13 cellular contexts compared by ENCODE assay signal in the genomic region with DNA sequence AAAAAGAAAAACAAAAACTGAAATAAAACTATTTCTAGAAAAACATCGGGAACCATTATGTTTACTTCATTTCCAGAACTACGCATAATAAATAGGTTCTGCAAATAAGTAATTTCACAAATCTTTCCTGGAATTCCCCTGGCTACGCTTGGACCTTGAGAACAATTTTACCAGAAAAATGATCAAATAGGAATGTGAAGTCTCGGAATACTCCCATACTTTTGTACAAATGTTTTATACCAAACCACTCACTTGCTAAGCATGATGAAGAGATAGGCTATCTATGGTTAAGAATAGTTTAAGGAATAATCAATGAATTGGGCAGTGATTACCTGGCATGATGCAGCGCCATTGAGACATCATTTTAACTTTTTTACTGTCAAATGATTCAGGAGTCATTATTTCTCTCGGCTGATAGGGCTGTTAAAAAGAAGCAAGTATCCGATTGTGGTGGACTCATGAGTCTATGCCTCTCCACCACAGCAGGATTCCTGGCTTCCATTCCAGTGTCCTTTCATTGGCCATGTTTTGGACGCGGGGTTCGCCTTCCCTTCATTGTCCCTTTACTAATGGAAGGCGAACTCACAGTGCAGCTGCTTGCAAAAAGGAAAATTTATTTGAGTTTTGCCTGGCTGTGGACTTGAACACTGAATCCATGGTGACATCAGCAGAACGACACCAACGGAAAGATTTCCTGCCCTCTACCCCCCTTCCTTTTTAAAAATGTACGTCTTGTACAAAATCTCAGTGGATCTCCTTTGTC. TPM values are rescaled to one million over a fixed set of nuclear protein-coding genes. Genes with fewer than 3 reads are reported as not detected.
DNase-seq lines count a peak whose midpoint lies in the region; ATAC-seq and TF ChIP-seq lines count a peak whose summit lies in the region.
"Had no signal": no experiment of that assay in that cellular context is flagged by ENCODE, and none has a peak within 500 bp of the region (broad histone marks: within the 10 kb centered on the region; RNA-seq: fewer than 3 reads in every experiment).

No MANE protein-coding gene starts in this region.

- no peaks in the 10 kb centered on the region for H3K27me3 ChIP-seq in right atrium auricular region
- H3K27me3 ChIP-seq in aorta (ENCODE audit: control insufficient read depth in 1 of 2, insufficient read depth in 2 of 2, low read length in 1 of 2): no peaks in the 10 kb centered on the region
- H3K27me3 ChIP-seq: BLaER1 had no signal

- peaks cover 0 to 9% of the 10 kb centered on the region in 2 donors for H3K4me1 ChIP-seq in right atrium auricular region
- H3K4me1 ChIP-seq in aorta (ENCODE audit: control insufficient read depth in 1 of 2, insufficient read depth in 2 of 2, low read length in 2 of 2): peaks cover 0 to 15% of the 10 kb centered on the region in 2 donors

- TF ChIP-seq CTCF in right atrium auricular region (IDR thresholded peaks at IDR 0.05) (no peak), nephron (IDR thresholded peaks at IDR 0.05; ENCODE audit: unreplicated experiment in 3 of 3) (no peak)

- H3K4me3 ChIP-seq in right atrium auricular region (peak overlapping the region in 1 of 2 donors; percentile 32), aorta (ENCODE audit: low read length in 2 of 2) (peak overlapping the region; percentile 64 to 76)
- H3K4me3 ChIP-seq: BLaER1 had no signal

- ATAC-seq in left ventricle myocardium superior (no peak), aorta (ENCODE audit: low FRiP score) (no peak)
- ATAC-seq in central memory CD8-positive, alpha-beta T cell (replicated peaks; ENCODE audit: extremely low read depth, poor library complexity, severe bottlenecking): no peak

- H3K9me3 ChIP-seq in right atrium auricular region (no peaks in the 10 kb centered on the region), aorta (ENCODE audit: control insufficient read depth, low read length) (no peaks in the 10 kb centered on the region)
- H3K9me3 ChIP-seq: BLaER1 had no signal

- peaks cover 19% of the 10 kb centered on the region for H3K27me3 Mint-ChIP-seq in central memory CD8-positive, alpha-beta T cell
- H3K27me3 Mint-ChIP-seq in nephron (ENCODE audit: low read depth): peaks cover 4% of the 10 kb centered on the region

- intact Hi-C loops in left ventricle myocardium superior (cut with micrococcal nuclease): no loop called here
- intact Hi-C loops in aorta (cut with DNase I): loop anchor here in 1 of 2 donors (5.0 kb wide), 1 partner anchor 54 kb away; no protein-coding TSS in a partner anchor

- 47 to 56% methylated on average over 14 of the region's 14 CpGs for WGBS in aorta, 2 donors

- H3K27ac ChIP-seq in right atrium auricular region (peak overlapping the region; percentile 67 to 75), aorta (ENCODE audit: low read depth in 1 of 2, low read length in 2 of 2) (peak overlapping the region; percentile 87 to 89)
- H3K27ac ChIP-seq: BLaER1 had no signal

- H3K27ac Mint-ChIP-seq in central memory CD8-positive, alpha-beta T cell (ENCODE audit: low read depth): no peak overlapping the region
- peak overlapping the region; percentile 56 to 97 (median 63) for H3K27ac Mint-ChIP-seq in nephron

- peaks cover 25% of the 10 kb centered on the region for H3K4me1 Mint-ChIP-seq in central memory CD8-positive, alpha-beta T cell
- H3K4me1 Mint-ChIP-seq in nephron: peaks cover 77% of the 10 kb centered on the region

- DNase-seq in right atrium auricular region (ENCODE audit: low spot score): no peak
- DNase-seq in left ventricle myocardium superior: no peak
- no peak for DNase-seq in central memory CD8-positive, alpha-beta T cell (ENCODE audit: low spot score in 2 of 2)
- DNase-seq in aorta: no peak
- no peak for DNase-seq in NCI-H446 treated with DMSO at 0.1 percent for 48 hours (lab: John Stamatoyannopoulos, UW)
- DNase-seq in KG1 (lab: John Stamatoyannopoulos, UW): no peak
- DNase-seq in foreskin melanocyte: no peak
- DNase-seq: activated T-cell treated with anti-CD3 and anti-CD28 coated beads, Interleukin-2, amount 50 U/mL, for 1 hour; glutamatergic neuron; retina; RPMI8226 had no signal

- H3K9me3 Mint-ChIP-seq in central memory CD8-positive, alpha-beta T cell: no peaks in the 10 kb centered on the region
- H3K9me3 Mint-ChIP-seq in nephron: no peaks in the 10 kb centered on the region

- H3K36me3 ChIP-seq in right atrium auricular region (no peaks in the 10 kb centered on the region), aorta (ENCODE audit: control insufficient read depth in 1 of 2, insufficient read depth in 2 of 2, low read length in 1 of 2) (no peaks in the 10 kb centered on the region)
- H3K36me3 ChIP-seq: BLaER1 had no signal

- peak overlapping the region; percentile 1 for H3K4me3 Mint-ChIP-seq in central memory CD8-positive, alpha-beta T cell
- H3K4me3 Mint-ChIP-seq in nephron: peak overlapping the region in 1 of 3 experiments; percentile 15

- peaks cover 1% of the 10 kb centered on the region for H3K36me3 Mint-ChIP-seq in central memory CD8-positive, alpha-beta T cell (ENCODE audit: insufficient read depth)
- peaks cover 6% of the 10 kb centered on the region for H3K36me3 Mint-ChIP-seq in nephron (ENCODE audit: low read depth)

RNA-seq across cellular contexts. Expression of a gene that starts 39.9 kb away (rescaled TPM):
- total RNA-seq in right atrium auricular region (1 to 10 TPM; 1.1 to 1.2 TPM), left ventricle myocardium superior (not detected), aorta (10 to 100 TPM in 1 of 2 donors, 1 to 10 TPM in 1; 9.7 to 19.0 TPM)
- under 1 TPM in 1 of 2 donors, not detected in 1; 0.43 TPM for polyA plus RNA-seq in aorta

Comparison
In these comparisons a context has a peak if more than half of its experiments do, and no peak if none do; other contexts are left out.
1. RNA of a gene that starts 39.9 kb away (total RNA-seq): 9.7 to 19.0 TPM in aorta; 1.1 to 1.2 TPM in right atrium auricular region and not detected in left ventricle myocardium superior (single experiment); every median in the first group is over 4 times any median in the second.